8 cellular contexts compared by ENCODE assay signal in genomic region chr7:5494683-5495561, GRCh38. TPM values are rescaled to one million over a fixed set of nuclear protein-coding genes. Genes with fewer than 3 reads are reported as not detected.
DNase-seq lines count a peak whose midpoint lies in the region; ATAC-seq, FAIRE-seq and TF ChIP-seq lines count a peak whose summit lies in the region.

No MANE protein-coding gene starts in this region.

- no peaks in the 10 kb centered on the region for H3K27me3 ChIP-seq in mammary epithelial cell (ENCODE audit: insufficient read depth, low read length)
- H3K27me3 ChIP-seq in keratinocyte (ENCODE audit: control insufficient read depth, extremely low read depth, insufficient read depth, low read length), result no peaks in the 10 kb centered on the region

- TF ChIP-seq CTCF in GM12864 (IDR thresholded peaks at IDR 0.05; ENCODE audit: low read depth, low read length, missing control alignments), result peak; percentile 97
- TF ChIP-seq CTCF in activated B cell treated with CpG ODN at 0.5 μM for 24 hours (IDR thresholded peaks at IDR 0.05), result peak; percentile 42
- TF ChIP-seq CTCF in mammary epithelial cell (conservative IDR thresholded peaks at IDR 0.05 in 1 of 2, IDR thresholded peaks at IDR 0.05 in 1 of 2; ENCODE audit: extremely low read depth in 1 of 2, insufficient read depth in 1 of 2, low read depth in 1 of 2, low read length in 2 of 2), result peak; percentile 91 to 96
- TF ChIP-seq CTCF in keratinocyte (optimal IDR thresholded peaks at IDR 0.05 in 1 of 3, IDR thresholded peaks at IDR 0.05 in 1 of 3, conservative IDR thresholded peaks at IDR 0.05 in 1 of 3; ENCODE audit: extremely low read depth in 1 of 3, insufficient read depth in 2 of 3, low read length in 3 of 3), result peak; percentile 85 to 97 (median 95)

- H3K27ac ChIP-seq in mammary epithelial cell (ENCODE audit: insufficient read depth, low read depth, low read length) (peak overlapping the region; percentile 16), keratinocyte (ENCODE audit: control insufficient read depth, insufficient read depth, low read length) (peak overlapping the region; percentile 22)

- H3K9ac ChIP-seq in mammary epithelial cell (ENCODE audit: insufficient read depth, low read length) (peak overlapping the region; percentile 16), keratinocyte (ENCODE audit: control insufficient read depth, extremely low read depth, insufficient read depth, low read length) (peak overlapping the region; percentile 41)

- peaks cover 5% of the 10 kb centered on the region for H3K36me3 ChIP-seq in mammary epithelial cell (ENCODE audit: insufficient read depth, low read length)
- H3K36me3 ChIP-seq in keratinocyte (ENCODE audit: control insufficient read depth in 2 of 2, extremely low read depth in 1 of 2, insufficient read depth in 2 of 2, low read length in 2 of 2), result peaks cover 14 to 34% of the 10 kb centered on the region in 2 experiments

- 7% methylated on average over 24 of the region's 41 CpGs for WGBS in mammary epithelial cell (ENCODE audit: low coverage, missing lambda C conversion rate)

- no TSS peak for BruUV-seq in mammary epithelial cell (replicated peaks; lab: Mats Ljungman, UMichigan)

- H4K20me1 ChIP-seq in mammary epithelial cell (ENCODE audit: insufficient read depth, low read length) (no peaks in the 10 kb centered on the region), keratinocyte (ENCODE audit: control insufficient read depth, extremely low read depth, insufficient read depth, low read length) (peaks cover 6% of the 10 kb centered on the region)

- intact Hi-C loops in activated B cell treated with CpG ODN at 0.5 μM for 24 hours (cut with micrococcal nuclease) (loop anchor here (1.0 to 5.0 kb wide), 5 partner anchors 64 to 287 kb away; partner anchors contain the start of gene RNF216), mammary epithelial cell (cut with micrococcal nuclease) (loop anchor here (1.0 kb wide), 4 partner anchors 64 to 209 kb away; no protein-coding TSS in a partner anchor)

- POLR2A ChIA-PET in activated B cell treated with CpG ODN at 0.5 μM for 24 hours (lab: Charles Lee), result interaction anchor here (0.5 to 2.3 kb wide), 11 partner anchors 9 to 878 kb away, joined by 3 to 32 read pairs (median 5); no protein-coding TSS in a partner anchor

- peak; percentile 57 for ATAC-seq in HG02884 (IDR thresholded peaks at IDR 0.05; ENCODE audit: unreplicated experiment)
- peak; percentile 82 for ATAC-seq in activated B cell treated with CpG ODN at 0.5 μM for 24 hours (ENCODE audit: low read depth)
- ATAC-seq in GM19455 (IDR thresholded peaks at IDR 0.05; ENCODE audit: unreplicated experiment), result no peak

- CTCF ChIA-PET in activated B cell treated with CpG ODN at 0.5 μM for 24 hours (lab: Charles Lee) (interaction anchor here (0.6 to 5.1 kb wide), 29 partner anchors 10 to 1021 kb away, joined by 3 to 110 read pairs (median 4); partner anchors contain the start of gene RNF216), mammary epithelial cell (lab: Charles Lee; ENCODE audit: low non-redundant PET) (interaction anchor here (0.6 to 1.1 kb wide), 3 partner anchors 64 to 170 kb away, joined by 5 to 16 read pairs (median 7); no protein-coding TSS in a partner anchor)

- peak overlapping the region; percentile 71 for H3K4me3 Mint-ChIP-seq in activated B cell treated with CpG ODN at 0.5 μM for 24 hours

- no peaks in the 10 kb centered on the region for H3K9me3 Mint-ChIP-seq in activated B cell treated with CpG ODN at 0.5 μM for 24 hours

- H2AFZ ChIP-seq in mammary epithelial cell (ENCODE audit: low read depth, low read length) (no peak overlapping the region), keratinocyte (ENCODE audit: control insufficient read depth, low read length) (no peak overlapping the region)

- H3K4me3 ChIP-seq in GM12864 (ENCODE audit: low read depth, low read length), result peak overlapping the region; percentile 31; the same call in 1 of the 2 replicates
- H3K4me3 ChIP-seq in mammary epithelial cell (replicated peaks in 1 of 3; ENCODE audit: insufficient read depth in 1 of 3, low read depth in 2 of 3, low read length in 3 of 3), result peak overlapping the region in 2 of 3 experiments; percentile 15 to 23
- H3K4me3 ChIP-seq in keratinocyte (ENCODE audit: control insufficient read depth in 2 of 3, extremely low read depth in 1 of 3, insufficient read depth in 2 of 3, low read depth in 1 of 3, low read length in 3 of 3), result peak overlapping the region in 2 of 3 experiments; percentile 2 to 7

- no peak overlapping the region for H3K27ac Mint-ChIP-seq in activated B cell treated with CpG ODN at 0.5 μM for 24 hours

- FAIRE-seq in keratinocyte (lab: Jason Lieb, UNC), result peak; percentile 62

- peaks cover 21% of the 10 kb centered on the region for H3K4me1 Mint-ChIP-seq in activated B cell treated with CpG ODN at 0.5 μM for 24 hours

- in situ Hi-C loops in mammary epithelial cell (cut with MboI; ENCODE audit: low sequenced_read_pairs in 2 of 2), result loop anchor here (5.0 to 10.0 kb wide), 4 partner anchors 57 to 210 kb away; no protein-coding TSS in a partner anchor

- H3K79me2 ChIP-seq in mammary epithelial cell (ENCODE audit: insufficient read depth, low read length) (peaks cover 41% of the 10 kb centered on the region), keratinocyte (ENCODE audit: control insufficient read depth, insufficient read depth, low read length) (peaks cover 22% of the 10 kb centered on the region)

- H3K9me3 ChIP-seq in mammary epithelial cell (replicated peaks; ENCODE audit: insufficient read depth, low read length), result no peaks in the 10 kb centered on the region
- no peaks in the 10 kb centered on the region for H3K9me3 ChIP-seq in keratinocyte (ENCODE audit: control insufficient read depth, low read depth, low read length)

- H3K9me1 ChIP-seq in keratinocyte (ENCODE audit: control insufficient read depth, extremely low read depth, insufficient read depth, low read length), result no peaks in the 10 kb centered on the region

- H3K4me2 ChIP-seq in mammary epithelial cell (ENCODE audit: insufficient read depth, low read depth, low read length), result peak overlapping the region; percentile 82
- peak overlapping the region; percentile 54 for H3K4me2 ChIP-seq in keratinocyte (ENCODE audit: control insufficient read depth, extremely low read depth, insufficient read depth, low read depth, low read length)

- no peaks in the 10 kb centered on the region for H3K27me3 Mint-ChIP-seq in activated B cell treated with CpG ODN at 0.5 μM for 24 hours

- DNase-seq in GM12864 (ENCODE audit: low read depth) (peak; percentile 37), NCI-H2171 (lab: John Stamatoyannopoulos, UW) (peak; percentile 83), activated B cell treated with CpG ODN at 0.5 μM for 24 hours (peak; percentile 71), mammary epithelial cell (peak; percentile 76), keratinocyte (ENCODE audit: low read depth, low spot score) (no peak)
- peak; percentile 69 to 74 for DNase-seq in stimulated activated CD4-positive, alpha-beta T cell treated with anti-CD3 and anti-CD28 coated beads, Interleukin-15, amount 100 ng/mL, for 48 hours (ENCODE audit: low read depth in 2 of 2)

- H3K4me1 ChIP-seq in mammary epithelial cell (ENCODE audit: insufficient read depth, low read length) (peaks cover 21% of the 10 kb centered on the region), keratinocyte (ENCODE audit: control insufficient read depth, extremely low read depth, insufficient read depth, low read length) (peaks cover 15% of the 10 kb centered on the region)

- dilution Hi-C loops in mammary epithelial cell (cut with HindIII; ENCODE audit: low sequenced_read_pairs) (loop anchor here (5.0 to 10.0 kb wide), 5 partner anchors 63 to 187 kb away; no protein-coding TSS in a partner anchor), keratinocyte (cut with MboI; ENCODE audit: extremely low pct_ligation_motif_present, low sequenced_read_pairs) (no loop called here)

- peaks cover 20% of the 10 kb centered on the region for H3K36me3 Mint-ChIP-seq in activated B cell treated with CpG ODN at 0.5 μM for 24 hours (ENCODE audit: low read depth)

RNA-seq across cellular contexts. Expression of gene FBXL18, which starts 18.7 kb away (rescaled TPM):
- 11.6 and 12.9 TPM in 2 replicates for total RNA-seq in activated B cell treated with CpG ODN at 0.5 μM for 24 hours
- total RNA-seq in mammary epithelial cell, result 10 to 100 TPM; 16.5 to 24.8 TPM
- 11.4 TPM for polyA plus RNA-seq in mammary epithelial cell
- polyA minus RNA-seq in mammary epithelial cell, result 15.5 TPM
- polyA plus RNA-seq in keratinocyte, result 3.4 to 8.8 TPM (median 3.6 TPM) in 3 replicates
- polyA plus RNA-seq in keratinocyte (2011; ENCODE audit: low read depth), result 2.7 TPM
- 3.6 and 8.5 TPM in 2 replicates for polyA plus RNA-seq in keratinocyte (2011; cell fraction: cytosol; rRNA removed)
- polyA plus RNA-seq in keratinocyte (2011; cell fraction: nucleus; rRNA removed), result 9.9 and 14.7 TPM in 2 replicates
- polyA plus RNA-seq in keratinocyte (2012; ENCODE audit: low replicate concordance), result 5.2 and 14.5 TPM in 2 replicates
- polyA minus RNA-seq in keratinocyte, result 8.8 to 24.4 TPM (median 10.1 TPM) in 3 replicates
- 25.5 TPM for polyA minus RNA-seq in keratinocyte (2011; cell fraction: cytosol; rRNA and poly(A)+ RNA removed)
- 24.0 and 26.2 TPM in 2 replicates for polyA minus RNA-seq in keratinocyte (2011; cell fraction: nucleus; rRNA and poly(A)+ RNA removed)

RNA-seq across cellular contexts. Expression of gene ACTB, which starts 35.5 kb away (rescaled TPM):
- 9,258 and 9,276 TPM in 2 replicates for total RNA-seq in activated B cell treated with CpG ODN at 0.5 μM for 24 hours
- 1,000 to 10,000 TPM; 6,894 to 7,221 TPM for total RNA-seq in mammary epithelial cell
- 6,356 TPM for polyA plus RNA-seq in mammary epithelial cell
- 14,859 TPM for polyA minus RNA-seq in mammary epithelial cell
- 1,228 to 8,235 TPM (median 2,524 TPM) in 3 replicates for polyA plus RNA-seq in keratinocyte
- 3,632 TPM for polyA plus RNA-seq in keratinocyte (2011; ENCODE audit: low read depth)
- polyA plus RNA-seq in keratinocyte (2011; cell fraction: cytosol; rRNA removed), result 4,849 and 6,825 TPM in 2 replicates
- polyA plus RNA-seq in keratinocyte (2011; cell fraction: nucleus; rRNA removed), result 2,749 and 3,387 TPM in 2 replicates
- 4,481 and 9,157 TPM in 2 replicates for polyA plus RNA-seq in keratinocyte (2012; ENCODE audit: low replicate concordance)
- 3,922 to 40,353 TPM (median 4,512 TPM) in 3 replicates for polyA minus RNA-seq in keratinocyte
- 6,321 TPM for polyA minus RNA-seq in keratinocyte (2011; cell fraction: cytosol; rRNA and poly(A)+ RNA removed)
- 1,165 and 1,651 TPM in 2 replicates for polyA minus RNA-seq in keratinocyte (2011; cell fraction: nucleus; rRNA and poly(A)+ RNA removed)

Comparison
In these comparisons a context has a peak if more than half of its experiments do, and no peak if none do; other contexts are left out.
1. CTCF ChIP-seq: peak in every context shown above with its lines; median percentile 97 in GM12864; 95 in keratinocyte; 94 in mammary epithelial cell; 42 in activated B cell treated with CpG ODN at 0.5 μM for 24 hours.